8 cellular contexts compared by ENCODE assay signal in the genomic region with DNA sequence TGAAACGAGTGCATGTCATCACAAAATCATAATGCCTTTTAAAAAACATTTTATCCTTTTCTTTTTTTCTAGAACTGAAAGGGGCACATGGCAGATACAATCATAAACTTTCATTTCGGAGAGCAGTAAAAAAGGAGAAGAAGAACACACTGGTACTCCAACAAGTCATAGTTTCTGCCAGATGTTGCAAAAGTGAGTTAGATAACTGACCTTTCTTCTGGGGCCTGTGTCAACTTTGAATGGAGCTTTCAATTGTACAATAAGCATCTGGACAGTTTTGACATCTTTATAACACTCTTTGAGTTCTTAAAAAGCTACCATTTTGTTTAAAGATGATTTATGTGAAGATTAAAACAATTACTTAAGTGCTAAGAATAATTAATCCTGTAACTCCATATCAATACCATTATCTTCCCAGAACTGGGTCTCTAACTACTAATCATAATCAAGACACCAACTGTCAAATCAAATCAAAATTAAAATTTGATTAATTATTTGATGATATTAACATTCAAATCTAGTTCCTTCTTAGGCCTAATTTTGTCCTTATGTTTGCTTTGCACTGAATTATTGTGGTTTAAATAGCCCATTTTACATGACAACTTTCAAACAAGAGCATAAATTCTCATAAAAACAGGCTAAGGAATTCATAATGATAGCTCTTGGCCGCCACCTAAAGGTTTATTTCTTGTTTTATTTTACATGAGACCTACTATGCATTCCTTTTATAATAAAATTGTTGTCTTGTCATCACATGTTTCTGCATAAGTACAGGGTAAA. TPM values are rescaled to one million over a fixed set of nuclear protein-coding genes. Genes with fewer than 3 reads are reported as not detected.
DNase-seq lines count a peak whose midpoint lies in the region; ATAC-seq and TF ChIP-seq lines count a peak whose summit lies in the region.

No MANE protein-coding gene starts in this region.

- H3K27me3 ChIP-seq in breast epithelium: no peaks in the 10 kb centered on the region
- H3K27me3 ChIP-seq in neural cell (ENCODE audit: insufficient read depth, low read depth, low read length): no peaks in the 10 kb centered on the region

- H3K9me3 ChIP-seq in breast epithelium: no peaks in the 10 kb centered on the region
- H3K9me3 ChIP-seq in neural cell (ENCODE audit: low read length): no peaks in the 10 kb centered on the region

- peak; percentile 78 for TF ChIP-seq RAD21 in neural cell (conservative IDR thresholded peaks at IDR 0.05)

- H4K20me1 ChIP-seq in neural cell (ENCODE audit: insufficient read depth): no peaks in the 10 kb centered on the region

- no peaks in the 10 kb centered on the region for H3K79me2 ChIP-seq in neural cell (replicated peaks; ENCODE audit: insufficient read depth, low read length)

- no peak overlapping the region for H3K27ac ChIP-seq in breast epithelium
- H3K27ac ChIP-seq in neural cell (ENCODE audit: low read length): no peak overlapping the region

- intact Hi-C loops in breast epithelium (cut with DNase I; ENCODE audit: low total_unique reads): loop anchor here (10.0 kb wide), 1 partner anchor 1864 kb away; no protein-coding TSS in a partner anchor

- no peak for TF ChIP-seq EP300 in neural cell (conservative IDR thresholded peaks at IDR 0.05; ENCODE audit: poor library complexity, severe bottlenecking)

- no peak for TF ChIP-seq POLR2A in breast epithelium (IDR thresholded peaks at IDR 0.05)

- no peak overlapping the region for H2AFZ ChIP-seq in neural cell (ENCODE audit: low read depth, low read length)

- H3K36me3 ChIP-seq in breast epithelium (no peaks in the 10 kb centered on the region), neural cell (ENCODE audit: insufficient read depth, low read length) (no peaks in the 10 kb centered on the region)

- ATAC-seq in GM19455 (IDR thresholded peaks at IDR 0.05; ENCODE audit: unreplicated experiment) (peak; percentile 56), HG02885 (IDR thresholded peaks at IDR 0.05; ENCODE audit: poor library complexity, unreplicated experiment) (no peak)

- DNase-seq in AG08395 (ENCODE audit: low spot score) (peak; percentile 20), NCI-H2227 treated with DMSO at 0.1 percent for 48 hours (lab: John Stamatoyannopoulos, UW) (peak; percentile 48), breast epithelium (ENCODE audit: low spot score in 2 of 2) (no peak), T-helper 9 cell (no peak)
- DNase-seq in activated CD4-positive, alpha-beta T cell treated with anti-CD3 and anti-CD28 coated beads, Interleukin-2, amount 50 U/mL, for 1 hour: no peak

- H3K4me1 ChIP-seq in breast epithelium: no peaks in the 10 kb centered on the region

- TF ChIP-seq CTCF in breast epithelium (IDR thresholded peaks at IDR 0.05): peak in 2 of 3 donors; percentile 31 to 42
- peak; percentile 74 for TF ChIP-seq CTCF in neural cell (IDR thresholded peaks at IDR 0.05; ENCODE audit: poor library complexity, severe bottlenecking)

- H3K4me3 ChIP-seq in breast epithelium (no peak overlapping the region), neural cell (ENCODE audit: low read length) (no peak overlapping the region)

- no peak overlapping the region for H3K9ac ChIP-seq in neural cell (ENCODE audit: low read length)

- no peak overlapping the region for H3K4me2 ChIP-seq in neural cell (ENCODE audit: low read length)

- H3K9me2 ChIP-seq in neural cell (ENCODE audit: insufficient read depth, low read length): no peaks in the 10 kb centered on the region

- H3F3A ChIP-seq in neural cell (ENCODE audit: insufficient read depth, low read length, poor library complexity, severe bottlenecking): no peaks in the 10 kb centered on the region

TF ChIP-seq in neural cell, 6 proteins besides CTCF, POLR2A, EP300 and RAD21:
- TF ChIP-seq POLR2AphosphoS5 (IDR thresholded peaks at IDR 0.05) (no peak), SMC3 (conservative IDR thresholded peaks at IDR 0.05; ENCODE audit: poor library complexity) (peak; percentile 78)

RNA-seq across cellular contexts. Expression of a gene that starts 19.5 kb away (rescaled TPM):
- 100 to 1,000 TPM in 1 of 3 donors, 10 to 100 TPM in 1, 1 to 10 TPM in 1; 1.6 to 154 (median 52.1) TPM for total RNA-seq in breast epithelium
- 11.2 and 12.2 TPM in 2 replicates for polyA plus RNA-seq in neural cell
- 29.2 and 32.0 TPM in 2 replicates for polyA minus RNA-seq in neural cell

Comparison
In these comparisons a context has a peak if more than half of its experiments do, and no peak if none do; other contexts are left out.
1. DNase-seq: peak in AG08395 (single experiment) and NCI-H2227 treated with DMSO at 0.1 percent for 48 hours (single experiment); none in breast epithelium (0 of 2), activated CD4-positive, alpha-beta T cell treated with anti-CD3 and anti-CD28 coated beads, Interleukin-2, amount 50 U/mL, for 1 hour (single experiment) and T-helper 9 cell (single experiment).